ENCODE assay signal across 17 cellular contexts in the genomic region with DNA sequence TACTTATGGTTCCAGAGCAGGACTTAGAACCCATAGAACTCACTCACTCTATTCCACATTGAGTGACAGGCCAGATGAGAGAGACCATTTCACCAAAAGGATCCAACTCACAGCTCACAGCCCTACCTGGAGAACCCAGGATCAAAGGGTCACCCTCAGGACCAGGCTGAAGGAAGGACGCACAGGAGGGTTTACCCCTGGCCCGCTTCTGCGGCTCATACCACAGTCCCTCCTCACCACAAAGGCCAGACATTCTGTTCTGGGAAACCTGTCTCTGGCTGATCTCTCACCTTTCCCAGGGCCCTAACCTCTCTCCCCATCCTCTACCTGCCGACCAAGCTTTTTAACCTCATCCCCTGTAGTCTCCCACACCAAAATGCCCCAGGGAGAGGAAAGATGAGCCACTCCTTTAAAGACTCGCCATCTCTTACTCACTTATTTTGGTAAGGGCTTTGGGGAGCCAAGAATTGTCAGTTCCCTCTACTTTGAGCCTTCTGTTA. TPM values are rescaled to one million over a fixed set of nuclear protein-coding genes. Genes with fewer than 3 reads are reported as not detected.
DNase-seq lines count a peak whose midpoint lies in the region; ATAC-seq and TF ChIP-seq lines count a peak whose summit lies in the region.
"Had no signal": no experiment of that assay in that cellular context is flagged by ENCODE, and none has a peak within 500 bp of the region (broad histone marks: within the 10 kb centered on the region; RNA-seq: fewer than 3 reads in every experiment).

No MANE protein-coding gene starts in this region.

- POLR2A ChIA-PET in activated CD4-positive, alpha-beta T cell treated with anti-CD3 and anti-CD28 coated beads for 36 hours (lab: Charles Lee) = no interaction called here
- POLR2A ChIA-PET in IMR-90 (lab: Charles Lee; ENCODE audit: unreplicated experiment) = interaction anchor here (0.7 kb wide), 2 partner anchors 79 to 117 kb away, joined by 5 read pairs; no protein-coding TSS in a partner anchor

- CTCF ChIA-PET in activated CD4-positive, alpha-beta T cell treated with anti-CD3 and anti-CD28 coated beads for 36 hours (lab: Charles Lee) = interaction anchor here (0.5 to 7.8 kb wide), 4 partner anchors 8 to 1376 kb away, joined by 3 to 113 read pairs (median 4); partner anchors contain the start of genes CCDC85B and FIBP
- CTCF ChIA-PET in IMR-90 (lab: Yijun Ruan, JAX) = interaction anchor here (1.2 kb wide), 1 partner anchor 125 kb away, joined by 4 read pairs; no protein-coding TSS in a partner anchor

- no TSS peak for BruUV-seq in IMR-90 (replicated peaks; lab: Mats Ljungman, UMichigan)

- H3K27ac ChIP-seq in IMR-90 (ENCODE audit: insufficient read depth, low read length) = peak overlapping the region; percentile 22
- H3K27ac ChIP-seq: SK-N-MC, tibial artery had no signal

- no peaks in the 10 kb centered on the region for H3K9me3 Mint-ChIP-seq in activated CD4-positive, alpha-beta T cell treated with anti-CD3 and anti-CD28 coated beads for 36 hours (ENCODE audit: low read depth)
- H3K9me3 Mint-ChIP-seq in activated naive CD8-positive, alpha-beta T cell treated with anti-CD3 and anti-CD28 coated beads for 36 hours = no peaks in the 10 kb centered on the region
- no peaks in the 10 kb centered on the region for H3K9me3 Mint-ChIP-seq in nephron

- TF ChIP-seq POLR2A in IMR-90 (IDR thresholded peaks at IDR 0.05; ENCODE audit: low read depth, low read length) = peak; percentile 17

- H3K9me1 ChIP-seq in IMR-90 (ENCODE audit: insufficient read depth, low read length) = 0 out of 2 replicates have a peak, but pooled peaks cover 4% of the 10 kb centered on the region

- H4K5ac ChIP-seq in IMR-90 (ENCODE audit: low read depth, low read length) = peak overlapping the region; percentile 12; the same call in 1 of the 2 replicates

- H4K8ac ChIP-seq in IMR-90 (ENCODE audit: low read depth in 2 of 2, low read length in 2 of 2) = peak overlapping the region in 1 of 2 experiments; percentile 57; a peak in 2 of 4 replicates

- peaks cover 91% of the 10 kb centered on the region for H4K20me1 ChIP-seq in IMR-90 (ENCODE audit: insufficient read depth, low read length)

- peak overlapping the region; percentile 0; the same call in 1 of the 2 replicates for H2AK5ac ChIP-seq in IMR-90 (ENCODE audit: low read depth, low read length)

- H4K91ac ChIP-seq in IMR-90 (ENCODE audit: insufficient read depth, low read depth, low read length) = no peak overlapping the region

- peak overlapping the region; percentile 46 for H3K4ac ChIP-seq in IMR-90 (ENCODE audit: low read depth, low read length)

- no peak for ATAC-seq in activated CD4-positive, alpha-beta T cell treated with anti-CD3 and anti-CD28 coated beads for 36 hours
- ATAC-seq in IMR-90 (ENCODE audit: low read depth) (no peak), GM18907 (IDR thresholded peaks at IDR 0.05; ENCODE audit: unreplicated experiment) (no peak), GM18870 (IDR thresholded peaks at IDR 0.05; ENCODE audit: unreplicated experiment) (no peak)

- peak overlapping the region; percentile 99 for H3K23ac ChIP-seq in IMR-90 (ENCODE audit: low read depth, low read length)

- peaks cover 55% of the 10 kb centered on the region for H3K4me1 Mint-ChIP-seq in activated CD4-positive, alpha-beta T cell treated with anti-CD3 and anti-CD28 coated beads for 36 hours
- peaks cover 48% of the 10 kb centered on the region for H3K4me1 Mint-ChIP-seq in activated naive CD8-positive, alpha-beta T cell treated with anti-CD3 and anti-CD28 coated beads for 36 hours
- peaks cover 21% of the 10 kb centered on the region for H3K4me1 Mint-ChIP-seq in nephron

- WGBS in IMR-90 (ENCODE audit: extremely low coverage in 2 of 2, insufficient read length in 1 of 2), 2 experiments = 100% methylated on average over 3 of the region's 5 CpGs; no CpG with 5 or more reads in 1 of the 2 experiments

- peak overlapping the region; percentile 5; the same call in 1 of the 2 replicates for H3K4me3 ChIP-seq in IMR-90 (ENCODE audit: insufficient read depth, low read depth, low read length)
- H3K4me3 ChIP-seq: SK-N-MC, smooth muscle cell, tibial artery had no signal

- no peak overlapping the region for H2BK15ac ChIP-seq in IMR-90 (ENCODE audit: low read depth, low read length)

- peaks cover 33% of the 10 kb centered on the region for H3K4me1 ChIP-seq in IMR-90 (ENCODE audit: control insufficient read depth, insufficient read depth, low read length)

- TF ChIP-seq CTCF in IMR-90 (conservative IDR thresholded peaks at IDR 0.05; ENCODE audit: low read depth, low read length) = no peak
- TF ChIP-seq CTCF in nephron (IDR thresholded peaks at IDR 0.05; ENCODE audit: unreplicated experiment in 3 of 3) = no peak

- 0 out of 2 replicates have a peak overlapping the region, but pooled peaks have one; percentile 5 for H3K56ac ChIP-seq in IMR-90 (ENCODE audit: extremely low read depth, insufficient read depth, low read length)

- peaks cover 45% of the 10 kb centered on the region for H3K36me3 Mint-ChIP-seq in activated CD4-positive, alpha-beta T cell treated with anti-CD3 and anti-CD28 coated beads for 36 hours (ENCODE audit: low read depth)
- peaks cover 42% of the 10 kb centered on the region for H3K36me3 Mint-ChIP-seq in activated naive CD8-positive, alpha-beta T cell treated with anti-CD3 and anti-CD28 coated beads for 36 hours
- H3K36me3 Mint-ChIP-seq in nephron (ENCODE audit: low read depth) = no peaks in the 10 kb centered on the region

- H3K9ac ChIP-seq in IMR-90 (ENCODE audit: low read depth, low read length) = peak overlapping the region; percentile 54; the same call in 1 of the 2 replicates

- H2BK20ac ChIP-seq in IMR-90 (ENCODE audit: low read depth, low read length) = no peak overlapping the region

- H2AK9ac ChIP-seq in IMR-90 (replicated peaks; ENCODE audit: low read depth, low read length, poor library complexity) = no peak overlapping the region

- H2AFZ ChIP-seq in IMR-90 (replicated peaks; ENCODE audit: low read length, poor library complexity) = no peak overlapping the region

- H3K4me3 Mint-ChIP-seq in activated CD4-positive, alpha-beta T cell treated with anti-CD3 and anti-CD28 coated beads for 36 hours = peak overlapping the region; percentile 25
- H3K4me3 Mint-ChIP-seq in activated naive CD8-positive, alpha-beta T cell treated with anti-CD3 and anti-CD28 coated beads for 36 hours = peak overlapping the region; percentile 22
- H3K4me3 Mint-ChIP-seq in nephron = peak overlapping the region in 2 of 3 experiments; percentile 3 to 40

- H3K27ac Mint-ChIP-seq in activated CD4-positive, alpha-beta T cell treated with anti-CD3 and anti-CD28 coated beads for 36 hours = peak overlapping the region; percentile 58
- peak overlapping the region; percentile 70 for H3K27ac Mint-ChIP-seq in activated naive CD8-positive, alpha-beta T cell treated with anti-CD3 and anti-CD28 coated beads for 36 hours
- H3K27ac Mint-ChIP-seq in nephron = no peak overlapping the region

- no peak overlapping the region for H3K18ac ChIP-seq in IMR-90 (ENCODE audit: low read depth, low read length)

- in situ Hi-C loops in IMR-90 (cut with MboI; ENCODE audit: low sequenced_read_pairs) = no loop called here

- dilution Hi-C loops in IMR-90 (cut with HindIII; ENCODE audit: low sequenced_read_pairs, unreplicated experiment) = no loop called here

- peak overlapping the region; percentile 72 for H2BK5ac ChIP-seq in IMR-90 (ENCODE audit: low read depth, low read length, poor library complexity, severe bottlenecking)

- H3K14ac ChIP-seq in IMR-90 (replicated peaks; ENCODE audit: low read depth, low read length) = peak overlapping the region; percentile 23

- no peaks in the 10 kb centered on the region for H3K9me3 ChIP-seq in IMR-90 (ENCODE audit: control insufficient read depth, insufficient read depth, low read length)
- H3K9me3 ChIP-seq: tibial artery had no signal

- no peak for TF ChIP-seq RAD21 in IMR-90 (IDR thresholded peaks at IDR 0.05; ENCODE audit: low read length)

- peaks cover 46% of the 10 kb centered on the region for H3K36me3 ChIP-seq in IMR-90 (ENCODE audit: control insufficient read depth, insufficient read depth, low read length)
- H3K36me3 ChIP-seq: tibial artery had no signal

- no peaks in the 10 kb centered on the region for H3K27me3 Mint-ChIP-seq in activated CD4-positive, alpha-beta T cell treated with anti-CD3 and anti-CD28 coated beads for 36 hours
- H3K27me3 Mint-ChIP-seq in activated naive CD8-positive, alpha-beta T cell treated with anti-CD3 and anti-CD28 coated beads for 36 hours = peaks cover 3% of the 10 kb centered on the region
- H3K27me3 Mint-ChIP-seq in nephron (ENCODE audit: low read depth) = peaks cover 61% of the 10 kb centered on the region

- 0 out of 2 replicates have a peak overlapping the region, but pooled peaks have one; percentile 10 for H2BK120ac ChIP-seq in IMR-90 (ENCODE audit: low read depth, low read length)

- intact Hi-C loops in activated CD4-positive, alpha-beta T cell treated with anti-CD3 and anti-CD28 coated beads for 36 hours (cut with DNase I, micrococcal nuclease) = loop anchor here in 1 of 2 experiments (10.0 kb wide), 1 partner anchor 471 kb away; the partner anchor contains the start of gene NEAT1
- intact Hi-C loops in IMR-90 (cut with micrococcal nuclease) = no loop called here

- no peak for DNase-seq in activated CD4-positive, alpha-beta T cell treated with anti-CD3 and anti-CD28 coated beads for 36 hours
- DNase-seq in activated CD4-positive, alpha-beta T cell treated with anti-CD3 and anti-CD28 coated beads, Interleukin-2, amount 50 U/mL, for 1 hour = no peak
- DNase-seq in IMR-90 (no peak), dermis blood vessel endothelial cell (no peak)
- no peak for DNase-seq in activated naive CD8-positive, alpha-beta T cell treated with anti-CD3 and anti-CD28 coated beads for 36 hours
- DNase-seq: activated CD4-positive, CD25-positive, alpha-beta regulatory T cell treated with anti-CD3 and anti-CD28 coated beads, Interleukin-2, amount 50 U/mL, for 72 hours; amniotic stem cell; DMS 273 treated with DMSO at 0.1 percent for 48 hours; NCI-H2029 treated with DMSO at 0.1 percent for 48 hours; tibial artery had no signal

- peaks cover under 1 to 22% of the 10 kb centered on the region in 2 experiments; a peak in 3 of 4 replicates for H3K79me1 ChIP-seq in IMR-90 (ENCODE audit: low read depth in 1 of 2, low read length in 2 of 2)

- H3K27me3 ChIP-seq in IMR-90 (ENCODE audit: control insufficient read depth, insufficient read depth, low read length) = no peaks in the 10 kb centered on the region
- H3K27me3 ChIP-seq: tibial artery had no signal

- peak overlapping the region; percentile 69 for H3K4me2 ChIP-seq in IMR-90 (ENCODE audit: low read depth, low read length)
- H3K4me2 ChIP-seq: smooth muscle cell had no signal

RNA-seq across cellular contexts. Expression of gene FOSL1, which starts 4.7 kb away (rescaled TPM):
- total RNA-seq in activated CD4-positive, alpha-beta T cell treated with anti-CD3 and anti-CD28 coated beads for 36 hours = 10 to 100 TPM; 11.1 to 11.3 TPM
- 17.2 and 26.1 TPM in 2 replicates for total RNA-seq in IMR-90 (2012; rRNA removed)
- 97.4 and 107 TPM in 2 replicates for polyA plus RNA-seq in IMR-90 (2012; rRNA removed)
- 49.5 and 52.7 TPM in 2 replicates for polyA plus RNA-seq in IMR-90 (2012; cell fraction: cytosol; rRNA removed)
- polyA plus RNA-seq in IMR-90 (2012; cell fraction: nucleus; rRNA removed; ENCODE audit: low replicate concordance) = 81.8 and 101 TPM in 2 replicates
- total RNA-seq in activated naive CD8-positive, alpha-beta T cell treated with anti-CD3 and anti-CD28 coated beads for 36 hours = 10 to 100 TPM; 15.8 to 16.0 TPM
- total RNA-seq in dermis blood vessel endothelial cell = 3.6 and 4.9 TPM in 2 replicates
- polyA plus RNA-seq: neural cell had no signal

RNA-seq across cellular contexts. Expression of gene CCDC85B, which starts 5.1 kb away (rescaled TPM):
- total RNA-seq in activated CD4-positive, alpha-beta T cell treated with anti-CD3 and anti-CD28 coated beads for 36 hours = 10 to 100 TPM; 25.5 to 45.0 TPM
- total RNA-seq in IMR-90 (2012; rRNA removed) (17.6 and 21.9 TPM in 2 replicates), dermis blood vessel endothelial cell (69.3 and 163 TPM in 2 replicates)
- 35.4 and 62.1 TPM in 2 replicates for polyA plus RNA-seq in IMR-90 (2012; rRNA removed)
- polyA plus RNA-seq in IMR-90 (2012; cell fraction: cytosol; rRNA removed) = 125 and 188 TPM in 2 replicates
- 18.5 and 49.8 TPM in 2 replicates for polyA plus RNA-seq in IMR-90 (2012; cell fraction: nucleus; rRNA removed; ENCODE audit: low replicate concordance)
- 10 to 100 TPM; 78.5 to 81.3 TPM for total RNA-seq in activated naive CD8-positive, alpha-beta T cell treated with anti-CD3 and anti-CD28 coated beads for 36 hours

RNA-seq across cellular contexts. Expression of gene FIBP, which starts 7.3 kb away (rescaled TPM):
- 100 to 1,000 TPM in 1 of 2 experiments, 10 to 100 TPM in 1; 95.4 to 121 TPM for total RNA-seq in activated CD4-positive, alpha-beta T cell treated with anti-CD3 and anti-CD28 coated beads for 36 hours
- 119 and 182 TPM in 2 replicates for total RNA-seq in IMR-90 (2012; rRNA removed)
- polyA plus RNA-seq in IMR-90 (2012; rRNA removed) = 141 and 163 TPM in 2 replicates
- polyA plus RNA-seq in IMR-90 (2012; cell fraction: cytosol; rRNA removed) = 98.5 and 183 TPM in 2 replicates
- polyA plus RNA-seq in IMR-90 (2012; cell fraction: nucleus; rRNA removed; ENCODE audit: low replicate concordance) = 96.1 and 215 TPM in 2 replicates
- 100 to 1,000 TPM; 113 to 114 TPM for total RNA-seq in activated naive CD8-positive, alpha-beta T cell treated with anti-CD3 and anti-CD28 coated beads for 36 hours
- total RNA-seq in dermis blood vessel endothelial cell = 161 and 189 TPM in 2 replicates

RNA-seq across cellular contexts. Expression of gene CTSW, which starts 15.9 kb away (rescaled TPM):
- total RNA-seq in activated CD4-positive, alpha-beta T cell treated with anti-CD3 and anti-CD28 coated beads for 36 hours = 1 to 10 TPM; 1.7 TPM
- total RNA-seq in IMR-90 (2012; rRNA removed) = 0.18 TPM in 1 of 2 replicates, not detected in the other
- polyA plus RNA-seq in IMR-90 (2012; rRNA removed) = 0.07 and 0.23 TPM in 2 replicates
- 0.08 and 0.39 TPM in 2 replicates for polyA plus RNA-seq in IMR-90 (2012; cell fraction: cytosol; rRNA removed)
- polyA plus RNA-seq in IMR-90 (2012; cell fraction: nucleus; rRNA removed; ENCODE audit: low replicate concordance) = 0.23 and 0.34 TPM in 2 replicates
- total RNA-seq in activated naive CD8-positive, alpha-beta T cell treated with anti-CD3 and anti-CD28 coated beads for 36 hours = 10 to 100 TPM; 39.3 to 41.5 TPM
- total RNA-seq in dermis blood vessel endothelial cell = not detected in 2 replicates
- total RNA-seq: A673, smooth muscle cell had no signal
- polyA plus RNA-seq: neural cell, smooth muscle cell had no signal

RNA-seq across cellular contexts. Expression of gene EFEMP2, which starts 22.9 kb away (rescaled TPM):
- 10 to 100 TPM; 20.2 to 23.4 TPM for total RNA-seq in activated CD4-positive, alpha-beta T cell treated with anti-CD3 and anti-CD28 coated beads for 36 hours
- total RNA-seq in IMR-90 (2012; rRNA removed) = 62.7 and 69.2 TPM in 2 replicates
- 431 and 601 TPM in 2 replicates for polyA plus RNA-seq in IMR-90 (2012; rRNA removed)
- 324 and 587 TPM in 2 replicates for polyA plus RNA-seq in IMR-90 (2012; cell fraction: cytosol; rRNA removed)
- polyA plus RNA-seq in IMR-90 (2012; cell fraction: nucleus; rRNA removed; ENCODE audit: low replicate concordance) = 557 and 1,096 TPM in 2 replicates
- 1 to 10 TPM; 8.5 to 8.9 TPM for total RNA-seq in activated naive CD8-positive, alpha-beta T cell treated with anti-CD3 and anti-CD28 coated beads for 36 hours
- 16.8 and 22.1 TPM in 2 replicates for total RNA-seq in dermis blood vessel endothelial cell

Comparison
In these comparisons a context has a peak if more than half of its experiments do, and no peak if none do; other contexts are left out.
1. H3K27ac Mint-ChIP-seq: peak in activated CD4-positive, alpha-beta T cell treated with anti-CD3 and anti-CD28 coated beads for 36 hours (single experiment) and activated naive CD8-positive, alpha-beta T cell treated with anti-CD3 and anti-CD28 coated beads for 36 hours (single experiment); none in nephron (0 of 3).
2. Peak in every context shown above with its lines, with median percentiles within 50 percentile points of each other: H3K4me3 Mint-ChIP-seq.